In the genomic region with DNA sequence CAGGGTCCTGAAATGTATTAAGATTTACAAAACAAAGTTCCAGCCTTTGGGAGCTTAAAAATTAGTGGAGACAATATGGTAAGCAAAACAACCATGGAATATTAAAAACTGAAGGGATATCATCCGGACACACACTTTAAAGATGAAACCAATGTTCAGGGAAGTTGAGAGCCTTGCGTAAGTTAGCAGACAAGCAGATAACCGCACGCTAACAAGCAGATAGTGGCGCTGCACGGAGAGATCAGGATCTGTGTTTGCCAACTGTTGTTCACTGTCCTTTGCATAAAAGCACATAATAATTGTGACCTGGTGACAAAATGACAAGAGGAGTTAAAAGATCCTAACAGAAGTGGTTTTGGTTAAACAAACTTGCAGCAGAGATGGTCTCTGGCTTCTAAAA, we compare ENCODE assay signal across 15 cellular contexts.
A peak's percentile ranks its signal among the peaks of the same experiment; 100 is the strongest.
DNase-seq lines count a peak whose midpoint lies in the region; ATAC-seq and TF ChIP-seq lines count a peak whose summit lies in the region.
"Had no signal": no experiment of that assay in that cellular context is flagged by ENCODE, and none has a peak within 500 bp of the region (broad histone marks: within the 10 kb centered on the region; RNA-seq: fewer than 3 reads in every experiment).

No MANE protein-coding gene starts in this region.

- H2AFZ ChIP-seq in parathyroid adenoma, result peak overlapping the region; percentile 9

- no peaks in the 10 kb centered on the region for H3K27me3 ChIP-seq in WERI-Rb-1 (ENCODE audit: insufficient read depth, low read depth, severe bottlenecking)
- H3K27me3 ChIP-seq in parathyroid adenoma (ENCODE audit: control insufficient read depth, insufficient read depth, low read length), result no peaks in the 10 kb centered on the region
- no peaks in the 10 kb centered on the region for H3K27me3 ChIP-seq in brain microvascular endothelial cell (replicated peaks)

- no peaks in the 10 kb centered on the region for H3K4me1 ChIP-seq in parathyroid adenoma

- H3K9me3 ChIP-seq in WERI-Rb-1 (ENCODE audit: severe bottlenecking) (no peaks in the 10 kb centered on the region), parathyroid adenoma (ENCODE audit: control insufficient read depth, low read length) (no peaks in the 10 kb centered on the region)

- no peak overlapping the region for H3K9ac ChIP-seq in parathyroid adenoma

- TF ChIP-seq CTCF in WERI-Rb-1 (IDR thresholded peaks at IDR 0.05; ENCODE audit: low read depth, low read length) (no peak), parathyroid adenoma (IDR thresholded peaks at IDR 0.05) (no peak), brain microvascular endothelial cell (IDR thresholded peaks at IDR 0.05; ENCODE audit: low read depth, low read length, missing control alignments) (no peak)

- H3K4me3 ChIP-seq in WERI-Rb-1 (ENCODE audit: low read depth, low read length) (peak overlapping the region; percentile 31), parathyroid adenoma (ENCODE audit: low read depth, low read length) (no peak overlapping the region), brain microvascular endothelial cell (ENCODE audit: low read depth, low read length) (no peak overlapping the region)

- H3K36me3 ChIP-seq in WERI-Rb-1 (no peaks in the 10 kb centered on the region), parathyroid adenoma (ENCODE audit: control insufficient read depth, insufficient read depth, low read length) (no peaks in the 10 kb centered on the region), brain microvascular endothelial cell (replicated peaks) (no peaks in the 10 kb centered on the region)

- no peak overlapping the region for H3K4me2 ChIP-seq in parathyroid adenoma (ENCODE audit: low read length)

- H3K27ac ChIP-seq in WERI-Rb-1, result peak overlapping the region; percentile 16
- no peak overlapping the region for H3K27ac ChIP-seq in parathyroid adenoma
- H3K27ac ChIP-seq in brain microvascular endothelial cell, result no peak overlapping the region
- H3K27ac ChIP-seq: RWPE1 had no signal

- in situ Hi-C loops in brain microvascular endothelial cell (cut with HindIII; ENCODE audit: low pct_ligation_motif_present, low sequenced_read_pairs), result no loop called here

- DNase-seq in MV-4-11 (lab: John Stamatoyannopoulos, UW) (peak; percentile 80), NOMO-1 treated with DMSO at 0.1 percent for 48 hours (lab: John Stamatoyannopoulos, UW; ENCODE audit: unreplicated experiment) (peak; percentile 73), WERI-Rb-1 (no peak), brain microvascular endothelial cell (no peak), NCI-H2171 (lab: John Stamatoyannopoulos, UW) (no peak)
- DNase-seq: CD4-positive, CD25-positive, alpha-beta regulatory T cell; DMS79 treated with DMSO at 0.1 percent for 48 hours; NCI-H1694 treated with DMSO at 0.1 percent for 48 hours; NCI-H510A; NCI-H774; SHP77 treated with DMSO at 0.1 percent for 48 hours; T-helper 1 cell had no signal

- no peak for ATAC-seq in HG02759 (IDR thresholded peaks at IDR 0.05; ENCODE audit: unreplicated experiment)

- H3K79me2 ChIP-seq in parathyroid adenoma, result no peaks in the 10 kb centered on the region

Comparison
In these comparisons a context has a peak if more than half of its experiments do, and no peak if none do; other contexts are left out.
1. DNase-seq: peak in MV-4-11 (single experiment) and NOMO-1 treated with DMSO at 0.1 percent for 48 hours (single experiment); none in WERI-Rb-1 (single experiment), brain microvascular endothelial cell (single experiment) and NCI-H2171 (single experiment).